Comparison of ENCODE assay signal across 17 cellular contexts in the genomic region with DNA sequence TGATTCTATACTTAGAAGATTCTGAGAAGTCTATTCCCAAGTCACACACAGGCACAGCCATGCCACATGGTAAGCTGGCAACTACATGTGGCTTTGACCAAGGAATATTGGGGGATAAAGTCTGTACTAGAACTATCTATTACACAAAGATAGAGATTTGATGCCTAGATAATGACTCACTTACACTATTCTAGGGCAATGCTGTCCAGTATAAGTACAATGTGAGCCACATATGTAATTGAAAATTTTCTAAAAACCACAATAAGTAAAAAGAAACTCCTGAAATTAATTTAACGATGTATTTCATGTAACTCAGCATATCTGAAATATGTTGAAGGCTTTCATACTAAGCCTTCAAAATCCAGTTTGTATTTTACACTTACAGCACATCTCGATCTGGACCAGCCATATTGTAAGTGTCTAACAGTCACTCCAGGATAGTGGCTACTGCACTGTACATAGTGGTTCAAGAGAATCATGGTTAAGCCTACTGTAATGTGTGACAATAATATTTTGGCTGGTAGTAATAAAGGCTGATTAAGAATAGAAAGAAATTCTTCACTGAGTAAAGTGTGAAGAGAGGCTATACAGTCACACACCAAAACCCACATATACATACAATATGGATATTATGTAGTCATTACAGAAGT.
DNase-seq lines count a peak whose midpoint lies in the region; ATAC-seq, FAIRE-seq and TF ChIP-seq lines count a peak whose summit lies in the region.
"Had no signal": no experiment of that assay in that cellular context is flagged by ENCODE, and none has a peak within 500 bp of the region (broad histone marks: within the 10 kb centered on the region; RNA-seq: fewer than 3 reads in every experiment).

No MANE protein-coding gene starts in this region.

- peaks cover 4 to 11% of the 10 kb centered on the region in 2 experiments; a peak in 2 of 3 replicates for H3K36me3 ChIP-seq in HEK293 (ENCODE audit: control insufficient read depth in 2 of 2, insufficient read depth in 1 of 2, low read length in 2 of 2)
- no peaks in the 10 kb centered on the region for H3K36me3 ChIP-seq in K562 (ENCODE audit: control insufficient read depth, insufficient read depth, low read length)
- H3K36me3 ChIP-seq: HAP-1 had no signal

- TF ChIP-seq CTCF in A549 (IDR thresholded peaks at IDR 0.05): no peak
- TF ChIP-seq CTCF in HEK293 (tag by site-specific recombination; IDR thresholded peaks at IDR 0.05): no peak
- no peak for TF ChIP-seq CTCF in K562 (IDR thresholded peaks at IDR 0.05 in 2 of 3, conservative IDR thresholded peaks at IDR 0.05 in 1 of 3; ENCODE audit: insufficient read depth in 2 of 3, low read depth in 1 of 3, low read length in 3 of 3)

- no peak overlapping the region for H2AFZ ChIP-seq in K562 (ENCODE audit: low read depth, low read length)

- H3K4me2 ChIP-seq in A549 (no peak overlapping the region), K562 (ENCODE audit: insufficient read depth, low read length) (no peak overlapping the region)

- H3K4me3 ChIP-seq in A549 (no peak overlapping the region), HEK293 (ENCODE audit: low read depth, low read length) (no peak overlapping the region), K562 (no peak overlapping the region)
- H3K4me3 ChIP-seq: GM12878, HAP-1 had no signal

- peak; percentile 37 to 59 for ATAC-seq in activated T-cell treated with anti-CD3 and anti-CD28 coated beads, Interleukin-2, amount 50 U/mL, for 4 hours
- ATAC-seq in A549: no peak
- no peak for ATAC-seq in K562
- ATAC-seq in GM19023 (IDR thresholded peaks at IDR 0.05; ENCODE audit: unreplicated experiment): no peak
- no peak for ATAC-seq in T-cell (replicated peaks in 1 of 4)
- ATAC-seq: GM12878 had no signal

- no TSS peak for BruUV-seq in K562 (replicated peaks; lab: Mats Ljungman, UMichigan)

- no peak overlapping the region for H3K27ac ChIP-seq in A549
- no peak overlapping the region for H3K27ac ChIP-seq in HEK293 (ENCODE audit: extremely low read depth, low read depth, low read length)
- H3K27ac ChIP-seq in K562 (ENCODE audit: extremely low read depth, low read depth, low read length): no peak overlapping the region

- TF ChIP-seq POLR2A in A549 (IDR thresholded peaks at IDR 0.05; ENCODE audit: low read length) (no peak), K562 (conservative IDR thresholded peaks at IDR 0.05) (no peak)

- FAIRE-seq in A549 (lab: Jason Lieb, UNC) (peak; percentile 18), K562 (lab: Jason Lieb, UNC) (peak; percentile 44)
- FAIRE-seq: GM12878, GM18507 had no signal

- no peak for DNase-seq in activated T-cell treated with anti-CD3 and anti-CD28 coated beads, Interleukin-2, amount 50 U/mL, for 4 hours
- no peak for DNase-seq in activated T-cell treated with anti-CD3 and anti-CD28 coated beads for 4 hours
- no peak for DNase-seq in A549 (ENCODE audit: low read depth in 1 of 2, low spot score in 1 of 2)
- DNase-seq in K562 (ENCODE audit: extremely low read depth in 1 of 4, low spot score in 3 of 4): no peak
- no peak for DNase-seq in T-cell
- DNase-seq: C1 segment of cervical spinal cord; CD4-positive, alpha-beta memory T cell; DMS79; GOT3; HFFc6; IMR-90 had no signal

- TF ChIP-seq RAD21 in A549 (conservative IDR thresholded peaks at IDR 0.05 in 1 of 2, IDR thresholded peaks at IDR 0.05 in 1 of 2): no peak
- no peak for TF ChIP-seq RAD21 in K562 (CRISPR knock-in tag; conservative IDR thresholded peaks at IDR 0.05 in 1 of 2, IDR thresholded peaks at IDR 0.05 in 1 of 2)

- H3K27ac Mint-ChIP-seq in T-cell: no peak overlapping the region
- H3K27ac Mint-ChIP-seq: B cell; CD4-positive, alpha-beta memory T cell; HFFc6 had no signal

- H3K9me3 Mint-ChIP-seq in activated T-cell treated with anti-CD3 and anti-CD28 coated beads, Interleukin-2, amount 50 U/mL, for 4 hours: no peaks in the 10 kb centered on the region
- no peaks in the 10 kb centered on the region for H3K9me3 Mint-ChIP-seq in T-cell
- H3K9me3 Mint-ChIP-seq: CD4-positive, alpha-beta memory T cell; HFFc6 had no signal

- no peaks in the 10 kb centered on the region for H3K27me3 Mint-ChIP-seq in activated T-cell treated with anti-CD3 and anti-CD28 coated beads, Interleukin-2, amount 50 U/mL, for 4 hours (ENCODE audit: low read depth)
- H3K27me3 Mint-ChIP-seq in T-cell: no peaks in the 10 kb centered on the region
- H3K27me3 Mint-ChIP-seq: B cell; CD4-positive, alpha-beta memory T cell had no signal

- H4K20me1 ChIP-seq in K562 (replicated peaks; ENCODE audit: control insufficient read depth, insufficient read depth, low read length): no peaks in the 10 kb centered on the region

- H3K79me2 ChIP-seq in K562 (ENCODE audit: control insufficient read depth, insufficient read depth, low read length): no peaks in the 10 kb centered on the region

- H3K4me1 ChIP-seq in A549: no peaks in the 10 kb centered on the region
- no peaks in the 10 kb centered on the region for H3K4me1 ChIP-seq in HEK293 (ENCODE audit: control insufficient read depth, insufficient read depth, low read length)
- no peaks in the 10 kb centered on the region for H3K4me1 ChIP-seq in K562 (replicated peaks in 1 of 2; ENCODE audit: control insufficient read depth in 2 of 2, insufficient read depth in 2 of 2, low read length in 2 of 2)
- H3K4me1 ChIP-seq: HAP-1 had no signal

- 77% methylated on average over 2 of the region's 2 CpGs for WGBS in A549 (ENCODE audit: missing lambda C conversion rate)
- WGBS in K562 (ENCODE audit: insufficient coverage, low coverage, missing lambda C conversion rate): 0% methylated on average over 2 of the region's 2 CpGs

- intact Hi-C loops in K562 (cut with micrococcal nuclease): no loop called here

- H3K9ac ChIP-seq in K562 (ENCODE audit: insufficient read depth in 1 of 2, low read depth in 2 of 2, low read length in 2 of 2): no peak overlapping the region

- H3K4me1 Mint-ChIP-seq in activated T-cell treated with anti-CD3 and anti-CD28 coated beads, Interleukin-2, amount 50 U/mL, for 4 hours (ENCODE audit: low read depth): peaks cover 4% of the 10 kb centered on the region
- H3K4me1 Mint-ChIP-seq in T-cell: peaks cover 6 to 11% (median 8%) of the 10 kb centered on the region in 3 donors

- POLR2A ChIA-PET in A549 (lab: Yijun Ruan, JAX) (no interaction called here), HEK293 (lab: Yijun Ruan, JAX) (no interaction called here), K562 (lab: Yijun Ruan, JAX) (no interaction called here), T-cell (lab: Charles Lee) (interaction anchor here in 1 of 2 donors (0.6 kb wide), 1 partner anchor 25 kb away, joined by 3 read pairs; no protein-coding TSS in a partner anchor)

- no peak overlapping the region for H3K4me3 Mint-ChIP-seq in activated T-cell treated with anti-CD3 and anti-CD28 coated beads, Interleukin-2, amount 50 U/mL, for 4 hours
- H3K4me3 Mint-ChIP-seq in T-cell: no peak overlapping the region
- H3K4me3 Mint-ChIP-seq: B cell; CD4-positive, alpha-beta memory T cell; HFFc6 had no signal

- in situ Hi-C loops in K562 (cut with MboI): no loop called here

- H3K27me3 ChIP-seq in K562 (ENCODE audit: control insufficient read depth in 2 of 2, insufficient read depth in 2 of 2, low read length in 2 of 2): no peaks in the 10 kb centered on the region

- TF ChIP-seq EP300 in A549 (IDR thresholded peaks at IDR 0.05): no peak
- no peak for TF ChIP-seq EP300 in K562 (IDR thresholded peaks at IDR 0.05; ENCODE audit: low read length)

- H3K36me3 Mint-ChIP-seq in activated T-cell treated with anti-CD3 and anti-CD28 coated beads, Interleukin-2, amount 50 U/mL, for 4 hours (ENCODE audit: insufficient read depth): no peaks in the 10 kb centered on the region
- no peaks in the 10 kb centered on the region for H3K36me3 Mint-ChIP-seq in T-cell

- no peaks in the 10 kb centered on the region for H3K9me1 ChIP-seq in K562 (ENCODE audit: control insufficient read depth, insufficient read depth, low read length)

- CTCF ChIA-PET in A549 (lab: Yijun Ruan, JAX) (no interaction called here), HEK293 (lab: Yijun Ruan, JAX) (interaction anchor here (0.6 kb wide), 1 partner anchor 41 kb away, joined by 3 read pairs; no protein-coding TSS in a partner anchor), K562 (lab: Yijun Ruan, JAX; ENCODE audit: low intra/inter-chr PET ratio) (no interaction called here), T-cell (lab: Charles Lee) (no interaction called here)

- H3K9me3 ChIP-seq in A549 (no peaks in the 10 kb centered on the region), HEK293 (ENCODE audit: control insufficient read depth, insufficient read depth, low read depth, low read length) (no peaks in the 10 kb centered on the region), K562 (replicated peaks; ENCODE audit: control insufficient read depth, insufficient read depth, low read depth, low read length) (no peaks in the 10 kb centered on the region)
- H3K9me3 ChIP-seq: HAP-1 had no signal

TF ChIP-seq in A549, 52 proteins besides CTCF, POLR2A, EP300 and RAD21 (continues in another document):
- no peak for TF ChIP-seq ZNF302 (CRISPR knock-in tag; IDR thresholded peaks at IDR 0.05)
- TF ChIP-seq MAZ (IDR thresholded peaks at IDR 0.05; ENCODE audit: borderline replicate concordance, low read depth, low read length): no peak

TF ChIP-seq in HEK293, 187 proteins besides CTCF, POLR2A, EP300 and RAD21:
- TF ChIP-seq HOXD13 (CRISPR knock-in tag; IDR thresholded peaks at IDR 0.05; ENCODE audit: borderline replicate concordance) (no peak), ZNF133 (tag by site-specific recombination; IDR thresholded peaks at IDR 0.05) (peak; percentile 64; the same call in 1 of the 2 replicates)

TF ChIP-seq in K562, 482 proteins besides CTCF, POLR2A, EP300 and RAD21:
- TF ChIP-seq SOX6 (IDR thresholded peaks at IDR 0.05) (no peak), ZNF766 (CRISPR knock-in tag; conservative IDR thresholded peaks at IDR 0.05) (no peak), MED1 (CRISPR knock-in tag; IDR thresholded peaks at IDR 0.05; ENCODE audit: borderline replicate concordance) (no peak), ZKSCAN8 (CRISPR knock-in tag; IDR thresholded peaks at IDR 0.05) (no peak), ZNF780A (CRISPR knock-in tag; IDR thresholded peaks at IDR 0.05) (no peak), CHD2 (IDR thresholded peaks at IDR 0.05; ENCODE audit: low read depth, low read length) (no peak), TRIM24 (IDR thresholded peaks at IDR 0.05) (no peak)

Comparison
In these comparisons a context has a peak if more than half of its experiments do, and no peak if none do; other contexts are left out.
1. ATAC-seq: peak in activated T-cell treated with anti-CD3 and anti-CD28 coated beads, Interleukin-2, amount 50 U/mL, for 4 hours (2 of 2); none in A549 (0 of 2), K562 (single experiment), GM19023 (single experiment) and T-cell (0 of 4).